ENCODE assay signal across 20 cellular contexts in genomic region chr16:58333937-58334336, GRCh38. TPM values are rescaled to one million over a fixed set of nuclear protein-coding genes. Genes with fewer than 3 reads are reported as not detected.
DNase-seq lines count a peak whose midpoint lies in the region; ATAC-seq, FAIRE-seq and TF ChIP-seq lines count a peak whose summit lies in the region.
"Had no signal": no experiment of that assay in that cellular context is flagged by ENCODE, and none has a peak within 500 bp of the region (broad histone marks: within the 10 kb centered on the region; RNA-seq: fewer than 3 reads in every experiment).

No MANE protein-coding gene starts in this region.

- no peak overlapping the region for H3K4me3 ChIP-seq in HepG2 (replicated peaks in 1 of 3; ENCODE audit: insufficient read depth in 1 of 3, low read depth in 2 of 3, low read length in 3 of 3)
- H3K4me3 ChIP-seq in right lobe of liver, result no peak overlapping the region
- H3K4me3 ChIP-seq in fibroblast of villous mesenchyme (ENCODE audit: low read depth, low read length), result no peak overlapping the region
- H3K4me3 ChIP-seq: GM12878 had no signal

- H3K27me3 ChIP-seq in HepG2 (ENCODE audit: control insufficient read depth in 1 of 2, insufficient read depth in 2 of 2, low read length in 2 of 2) (no peaks in the 10 kb centered on the region), right lobe of liver (no peaks in the 10 kb centered on the region)

- H3K9me3 Mint-ChIP-seq in activated T-cell treated with anti-CD3 and anti-CD28 coated beads, Interleukin-2, amount 50 U/mL, for 4 hours, result no peaks in the 10 kb centered on the region
- H3K9me3 Mint-ChIP-seq: CD4-positive, alpha-beta memory T cell; HFFc6 had no signal

- TF ChIP-seq CTCF in HepG2 (CRISPR knock-in tag; IDR thresholded peaks at IDR 0.05), result no peak
- no peak for TF ChIP-seq CTCF in right lobe of liver (IDR thresholded peaks at IDR 0.05)
- TF ChIP-seq CTCF in fibroblast of villous mesenchyme (IDR thresholded peaks at IDR 0.05; ENCODE audit: insufficient read depth, low read depth, low read length), result no peak

- CTCF ChIA-PET in HepG2 (lab: Yijun Ruan, JAX; ENCODE audit: low intra/inter-chr PET ratio, low total read pairs), result interaction anchor here (0.8 kb wide), 1 partner anchor 154 kb away, joined by 3 read pairs; no protein-coding TSS in a partner anchor

- no peak overlapping the region for H3K9ac ChIP-seq in HepG2 (ENCODE audit: insufficient read depth, low read depth, low read length)

- H3K4me1 ChIP-seq in HepG2 (ENCODE audit: insufficient read depth, low read length) (peaks cover 18% of the 10 kb centered on the region), right lobe of liver (peaks cover 0 to 6% (median under 1%) of the 10 kb centered on the region in 4 donors)

- H3K9me3 ChIP-seq in HepG2 (ENCODE audit: low read length) (no peaks in the 10 kb centered on the region), right lobe of liver (no peaks in the 10 kb centered on the region)
- H3K9me3 ChIP-seq: BE2C had no signal

- no peak overlapping the region for H3K4me3 Mint-ChIP-seq in activated T-cell treated with anti-CD3 and anti-CD28 coated beads, Interleukin-2, amount 50 U/mL, for 4 hours
- H3K4me3 Mint-ChIP-seq: CD4-positive, alpha-beta memory T cell; HFFc6; IgD-negative memory B cell had no signal

- H3K27me3 Mint-ChIP-seq in activated T-cell treated with anti-CD3 and anti-CD28 coated beads, Interleukin-2, amount 50 U/mL, for 4 hours (ENCODE audit: low read depth), result peaks cover 17% of the 10 kb centered on the region

- H3K27ac ChIP-seq in HepG2 (ENCODE audit: extremely low read length, insufficient read depth, low read length) (no peak overlapping the region), right lobe of liver (no peak overlapping the region)
- H3K27ac ChIP-seq: C4-2B had no signal

- no peaks in the 10 kb centered on the region for H4K20me1 ChIP-seq in HepG2 (ENCODE audit: insufficient read depth, low read length)

- intact Hi-C loops in HepG2 (cut with micrococcal nuclease; ENCODE audit: unreplicated experiment), result no loop called here
- intact Hi-C loops in right lobe of liver (cut with DNase I), result no loop called here

- 0% methylated on average over 4 of the region's 4 CpGs for WGBS in HepG2 (ENCODE audit: low lambda C conversion rate)
- WGBS in right lobe of liver (ENCODE audit: insufficient coverage, low coverage, low lambda C conversion rate, missing lambda C conversion rate), result 23% methylated on average over 4 of the region's 4 CpGs

- POLR2A ChIA-PET in HepG2 (lab: Yijun Ruan, JAX), result no interaction called here

- peaks cover 4% of the 10 kb centered on the region for H3K4me1 Mint-ChIP-seq in activated T-cell treated with anti-CD3 and anti-CD28 coated beads, Interleukin-2, amount 50 U/mL, for 4 hours (ENCODE audit: low read depth)

- no TSS peak for BruUV-seq in HepG2 (replicated peaks; lab: Mats Ljungman, UMichigan)

- no peaks in the 10 kb centered on the region for H3K79me2 ChIP-seq in HepG2 (ENCODE audit: insufficient read depth, low read length)

- FAIRE-seq in HepG2 (lab: Jason Lieb, UNC), result peak; percentile 15
- FAIRE-seq: A204.1, D721Med, GM12878, GM18507 had no signal

- H3K36me3 ChIP-seq in HepG2 (replicated peaks in 1 of 2; ENCODE audit: control insufficient read depth in 1 of 2, insufficient read depth in 2 of 2, low read length in 2 of 2) (no peaks in the 10 kb centered on the region), right lobe of liver (no peaks in the 10 kb centered on the region)
- H3K36me3 ChIP-seq: BE2C had no signal

- no peaks in the 10 kb centered on the region for H3K36me3 Mint-ChIP-seq in activated T-cell treated with anti-CD3 and anti-CD28 coated beads, Interleukin-2, amount 50 U/mL, for 4 hours (ENCODE audit: insufficient read depth)
- H3K36me3 Mint-ChIP-seq: CD4-positive, alpha-beta memory T cell; IgD-negative memory B cell had no signal

- TF ChIP-seq EP300 in HepG2 (IDR thresholded peaks at IDR 0.05; ENCODE audit: low read depth in 2 of 2, low read length in 2 of 2) (no peak), HepG2 (CRISPR knock-in tag; IDR thresholded peaks at IDR 0.05; ENCODE audit: borderline replicate concordance) (no peak)

- TF ChIP-seq RAD21 in HepG2 (CRISPR knock-in tag; IDR thresholded peaks at IDR 0.05), result no peak

- peak; percentile 21 for DNase-seq in HepG2 (ENCODE audit: low spot score)
- no peak for DNase-seq in right lobe of liver
- peak; percentile 31 for DNase-seq in fibroblast of villous mesenchyme (ENCODE audit: low read depth)
- peak; percentile 28 for DNase-seq in renal cortical epithelial cell (ENCODE audit: low read depth)
- DNase-seq in activated T-cell treated with anti-CD3 and anti-CD28 coated beads, Interleukin-2, amount 50 U/mL, for 4 hours, result no peak
- DNase-seq in NCI-H82 treated with DMSO at 0.1 percent for 48 hours (lab: John Stamatoyannopoulos, UW; ENCODE audit: unreplicated experiment), result no peak
- no peak for DNase-seq in AML-193 (lab: John Stamatoyannopoulos, UW)
- DNase-seq: BE2C; CD4-positive, alpha-beta memory T cell; DMS153; HCEC 1CT; HFFc6 had no signal

- no peak overlapping the region for H2AFZ ChIP-seq in HepG2 (ENCODE audit: low read length)

- in situ Hi-C loops in HepG2 (cut with HindIII; ENCODE audit: extremely low pct_ligation_motif_present, low pct_unique_long_range_greater_than_20kb), result loop anchor here (10.0 kb wide), 2 partner anchors 301 to 421 kb away; no protein-coding TSS in a partner anchor

- peak; percentile 25 for ATAC-seq in HepG2
- ATAC-seq in right lobe of liver, result no peak
- ATAC-seq in activated T-cell treated with anti-CD3 and anti-CD28 coated beads, Interleukin-2, amount 50 U/mL, for 4 hours, result no peak
- ATAC-seq: GM12878 had no signal

- H3K4me2 ChIP-seq in HepG2 (ENCODE audit: low read depth, low read length), result no peak overlapping the region

- no peak for TF ChIP-seq POLR2A in HepG2 (IDR thresholded peaks at IDR 0.05; ENCODE audit: insufficient read depth in 1 of 2, low read depth in 2 of 2, low read length in 2 of 2)
- no peak for TF ChIP-seq POLR2A in right lobe of liver (IDR thresholded peaks at IDR 0.05)

TF ChIP-seq in HepG2, 621 proteins besides CTCF, POLR2A, EP300 and RAD21 (continues in another document):
- peak; percentile 41; the same call in 1 of the 2 replicates for TF ChIP-seq RXRB (CRISPR knock-in tag; IDR thresholded peaks at IDR 0.05; ENCODE audit: borderline replicate concordance)

RNA-seq across cellular contexts. Expression of gene PRSS54, which starts 39.1 kb away (rescaled TPM):
- not detected in 2 replicates for total RNA-seq in HepG2 (2016; rRNA removed; fragmentation: Illumina TruSeq; extraction: Trizol)
- total RNA-seq in HepG2 (2016; cell fraction: cytosol; rRNA removed; fragmentation: Illumina TruSeq; extraction: Trizol; ENCODE audit: low read depth), result not detected in 2 replicates
- total RNA-seq in HepG2 (2016; cell fraction: insoluble cytoplasmic fraction; rRNA removed; fragmentation: Illumina TruSeq; extraction: Trizol), result not detected in 2 replicates
- not detected in 2 replicates for total RNA-seq in HepG2 (2016; cell fraction: membrane; rRNA removed; fragmentation: Illumina TruSeq; extraction: Trizol)
- total RNA-seq in HepG2 (2016; cell fraction: nucleus; rRNA removed; fragmentation: Illumina TruSeq; extraction: Trizol), result not detected in 2 replicates
- not detected in 2 replicates for polyA plus RNA-seq in HepG2 (2011; rRNA removed)
- not detected in 2 replicates for polyA plus RNA-seq in HepG2 (2011; cell fraction: cytosol; rRNA removed)
- polyA plus RNA-seq in HepG2 (2011; cell fraction: nucleus; rRNA removed), result not detected in 2 replicates
- not detected in 2 replicates for polyA plus RNA-seq in HepG2 (2012)
- polyA plus RNA-seq in HepG2 (2016; cell fraction: cytosol; fragmentation: Illumina TruSeq; extraction: Trizol; ENCODE audit: low read depth), result not detected in 2 replicates
- polyA plus RNA-seq in HepG2 (2016; cell fraction: insoluble cytoplasmic fraction; fragmentation: Illumina TruSeq; extraction: Trizol; ENCODE audit: low read depth), result not detected in 2 replicates
- polyA plus RNA-seq in HepG2 (2016; cell fraction: membrane; fragmentation: Illumina TruSeq; extraction: Trizol; ENCODE audit: low read depth), result not detected in 2 replicates
- polyA plus RNA-seq in HepG2 (2016; cell fraction: nucleus; fragmentation: Illumina TruSeq; extraction: Trizol; ENCODE audit: insufficient read depth, low read depth), result not detected in 2 replicates
- polyA minus RNA-seq in HepG2 (2011; rRNA and poly(A)+ RNA removed; ENCODE audit: low replicate concordance), result not detected in 2 replicates
- polyA minus RNA-seq in HepG2 (2011; cell fraction: cytosol; rRNA and poly(A)+ RNA removed), result not detected in 2 replicates
- polyA minus RNA-seq in HepG2 (2011; cell fraction: nucleus; rRNA and poly(A)+ RNA removed), result not detected in 2 replicates
- total RNA-seq in right lobe of liver, result not detected
- not detected in 2 replicates for total RNA-seq in fibroblast of villous mesenchyme
- not detected in 2 replicates for total RNA-seq in renal cortical epithelial cell
- not detected for total RNA-seq in activated T-cell treated with anti-CD3 and anti-CD28 coated beads, Interleukin-2, amount 50 U/mL, for 4 hours
- total RNA-seq: CD4-positive, alpha-beta memory T cell; G401; GM12878; H4; HFFc6 had no signal
- polyA plus RNA-seq: CD4-positive, alpha-beta memory T cell; GM12878; IgD-negative memory B cell had no signal

RNA-seq across cellular contexts. Expression of gene GINS3, which starts 58.3 kb away (rescaled TPM):
- 19.3 and 28.4 TPM in 2 replicates for total RNA-seq in HepG2 (2016; rRNA removed; fragmentation: Illumina TruSeq; extraction: Trizol)
- 4.4 and 4.7 TPM in 2 replicates for total RNA-seq in HepG2 (2016; cell fraction: cytosol; rRNA removed; fragmentation: Illumina TruSeq; extraction: Trizol; ENCODE audit: low read depth)
- 20.6 and 28.8 TPM in 2 replicates for total RNA-seq in HepG2 (2016; cell fraction: insoluble cytoplasmic fraction; rRNA removed; fragmentation: Illumina TruSeq; extraction: Trizol)
- total RNA-seq in HepG2 (2016; cell fraction: membrane; rRNA removed; fragmentation: Illumina TruSeq; extraction: Trizol), result 12.4 TPM in 2 replicates
- 10.8 and 11.4 TPM in 2 replicates for total RNA-seq in HepG2 (2016; cell fraction: nucleus; rRNA removed; fragmentation: Illumina TruSeq; extraction: Trizol)
- polyA plus RNA-seq in HepG2 (2011; rRNA removed), result 5.4 and 6.5 TPM in 2 replicates
- polyA plus RNA-seq in HepG2 (2011; cell fraction: cytosol; rRNA removed), result 4.5 and 4.8 TPM in 2 replicates
- 2.4 and 3.0 TPM in 2 replicates for polyA plus RNA-seq in HepG2 (2011; cell fraction: nucleus; rRNA removed)
- 2.6 and 4.9 TPM in 2 replicates for polyA plus RNA-seq in HepG2 (2012)
- 2.3 and 2.7 TPM in 2 replicates for polyA plus RNA-seq in HepG2 (2016; cell fraction: cytosol; fragmentation: Illumina TruSeq; extraction: Trizol; ENCODE audit: low read depth)
- polyA plus RNA-seq in HepG2 (2016; cell fraction: insoluble cytoplasmic fraction; fragmentation: Illumina TruSeq; extraction: Trizol; ENCODE audit: low read depth), result 32.3 and 33.0 TPM in 2 replicates
- polyA plus RNA-seq in HepG2 (2016; cell fraction: membrane; fragmentation: Illumina TruSeq; extraction: Trizol; ENCODE audit: low read depth), result 5.0 and 6.1 TPM in 2 replicates
- polyA plus RNA-seq in HepG2 (2016; cell fraction: nucleus; fragmentation: Illumina TruSeq; extraction: Trizol; ENCODE audit: insufficient read depth, low read depth), result 13.6 and 14.2 TPM in 2 replicates
- polyA minus RNA-seq in HepG2 (2011; rRNA and poly(A)+ RNA removed; ENCODE audit: low replicate concordance), result 6.5 and 30.3 TPM in 2 replicates
- polyA minus RNA-seq in HepG2 (2011; cell fraction: cytosol; rRNA and poly(A)+ RNA removed), result 2.4 and 3.4 TPM in 2 replicates
- 3.1 and 3.5 TPM in 2 replicates for polyA minus RNA-seq in HepG2 (2011; cell fraction: nucleus; rRNA and poly(A)+ RNA removed)
- total RNA-seq in right lobe of liver, result 1 to 10 TPM in 4 of 6 experiments, under 1 TPM in 2; 0.68 to 3.3 (median 1.2) TPM
- 2.6 and 4.7 TPM in 2 replicates for total RNA-seq in fibroblast of villous mesenchyme
- total RNA-seq in renal cortical epithelial cell, result 4.4 and 4.9 TPM in 2 replicates
- total RNA-seq in activated T-cell treated with anti-CD3 and anti-CD28 coated beads, Interleukin-2, amount 50 U/mL, for 4 hours, result 10 to 100 TPM; 20.7 to 23.2 (median 22.1) TPM

Comparison
In these comparisons a context has a peak if more than half of its experiments do, and no peak if none do; other contexts are left out.
1. DNase-seq: peak in HepG2 (single experiment), fibroblast of villous mesenchyme (single experiment) and renal cortical epithelial cell (single experiment); none in right lobe of liver (0 of 3), activated T-cell treated with anti-CD3 and anti-CD28 coated beads, Interleukin-2, amount 50 U/mL, for 4 hours (single experiment), NCI-H82 treated with DMSO at 0.1 percent for 48 hours (single experiment) and AML-193 (0 of 2).